8 cellular contexts compared by ENCODE assay signal in the genomic region with DNA sequence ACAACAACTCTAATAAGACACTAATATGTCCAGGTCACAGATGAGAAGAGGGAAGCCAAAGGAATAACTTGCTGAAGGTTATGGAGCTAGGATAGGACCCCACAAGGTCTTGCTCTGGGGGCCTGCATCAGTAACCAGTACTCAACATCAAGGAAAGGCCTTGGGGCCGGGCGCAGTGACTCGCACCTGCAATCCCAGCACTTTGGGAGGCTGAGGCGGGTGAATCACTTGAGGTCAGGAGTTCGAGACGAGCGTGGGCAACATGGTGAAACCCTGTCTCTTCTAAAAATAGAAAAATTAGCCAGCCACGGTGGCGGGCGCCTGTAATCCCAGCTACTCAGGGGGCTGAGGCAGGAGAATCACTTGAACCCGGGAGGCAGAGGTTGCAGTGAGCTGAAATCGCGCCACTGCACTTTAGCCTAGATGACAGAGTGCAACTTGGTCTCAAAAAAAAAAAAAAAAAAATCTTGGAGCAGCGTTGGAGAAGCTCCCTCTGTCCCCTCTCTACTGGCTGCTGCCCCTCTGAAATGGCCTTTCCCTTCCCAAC.
DNase-seq lines count a peak whose midpoint lies in the region; ATAC-seq lines count a peak whose summit lies in the region.

No MANE protein-coding gene starts in this region.

- H3K4me1 Mint-ChIP-seq in activated T-cell treated with anti-CD3 and anti-CD28 coated beads, Interleukin-2, amount 50 U/mL, for 24 hours (ENCODE audit: low read depth) = peaks cover 35% of the 10 kb centered on the region
- H3K4me1 Mint-ChIP-seq in stimulated activated naive B cell treated with anti-CD40 and anti-IgM and Interleukin-4, amounts not matched to agents 10 μg/mL and 1 μg/mL and 100 μg/mL, for 72 hours = peaks cover 21 to 33% of the 10 kb centered on the region in 2 donors

- no peaks in the 10 kb centered on the region for H3K27me3 Mint-ChIP-seq in activated T-cell treated with anti-CD3 and anti-CD28 coated beads, Interleukin-2, amount 50 U/mL, for 24 hours
- no peaks in the 10 kb centered on the region for H3K27me3 Mint-ChIP-seq in stimulated activated naive B cell treated with anti-CD40 and anti-IgM and Interleukin-4, amounts not matched to agents 10 μg/mL and 1 μg/mL and 100 μg/mL, for 72 hours

- peak; percentile 77 for DNase-seq in activated naive CD4-positive, alpha-beta T cell treated with Interleukin-2 at 50 U/mL for 16 hours
- no peak for DNase-seq in activated naive CD4-positive, alpha-beta T cell (lab: John Stamatoyannopoulos, UW)
- peak; percentile 74 for DNase-seq in activated T-cell treated with anti-CD3 and anti-CD28 coated beads, Interleukin-2, amount 50 U/mL, for 24 hours
- no peak for DNase-seq in stimulated activated naive B cell treated with anti-CD40 and anti-IgM and Interleukin-4, amounts not matched to agents 10 μg/mL and 1 μg/mL and 100 μg/mL, for 72 hours
- DNase-seq in NCI-H1694 treated with DMSO at 0.1 percent for 48 hours (lab: John Stamatoyannopoulos, UW) (no peak), 8988T (no peak), NCI-H2196 treated with DMSO at 0.1 percent for 48 hours (lab: John Stamatoyannopoulos, UW; ENCODE audit: unreplicated experiment) (no peak)

- peaks cover 60% of the 10 kb centered on the region for H3K36me3 Mint-ChIP-seq in activated T-cell treated with anti-CD3 and anti-CD28 coated beads, Interleukin-2, amount 50 U/mL, for 24 hours (ENCODE audit: low read depth)
- H3K36me3 Mint-ChIP-seq in stimulated activated naive B cell treated with anti-CD40 and anti-IgM and Interleukin-4, amounts not matched to agents 10 μg/mL and 1 μg/mL and 100 μg/mL, for 72 hours = peaks cover 15 to 22% of the 10 kb centered on the region in 2 donors

- H3K9me3 Mint-ChIP-seq in activated T-cell treated with anti-CD3 and anti-CD28 coated beads, Interleukin-2, amount 50 U/mL, for 24 hours = no peaks in the 10 kb centered on the region
- H3K9me3 Mint-ChIP-seq in stimulated activated naive B cell treated with anti-CD40 and anti-IgM and Interleukin-4, amounts not matched to agents 10 μg/mL and 1 μg/mL and 100 μg/mL, for 72 hours = no peaks in the 10 kb centered on the region

- peak overlapping the region; percentile 97 for H3K4me3 Mint-ChIP-seq in activated T-cell treated with anti-CD3 and anti-CD28 coated beads, Interleukin-2, amount 50 U/mL, for 24 hours
- H3K4me3 Mint-ChIP-seq in stimulated activated naive B cell treated with anti-CD40 and anti-IgM and Interleukin-4, amounts not matched to agents 10 μg/mL and 1 μg/mL and 100 μg/mL, for 72 hours = peak overlapping the region; percentile 89 to 94

- H3K9me3 ChIP-seq in iPS-18c (ENCODE audit: control insufficient read depth, insufficient read depth, low read length) = no peaks in the 10 kb centered on the region

- H3K4me3 ChIP-seq in iPS-18c (ENCODE audit: insufficient read depth, low read depth, low read length) = peak overlapping the region; percentile 98

- no peak for ATAC-seq in stimulated activated naive B cell treated with anti-CD40 and anti-IgM and Interleukin-4, amounts not matched to agents 10 μg/mL and 1 μg/mL and 100 μg/mL, for 72 hours (replicated peaks)

- peak overlapping the region; percentile 100 for H3K27ac Mint-ChIP-seq in activated T-cell treated with anti-CD3 and anti-CD28 coated beads, Interleukin-2, amount 50 U/mL, for 24 hours
- peak overlapping the region; percentile 95 for H3K27ac Mint-ChIP-seq in stimulated activated naive B cell treated with anti-CD40 and anti-IgM and Interleukin-4, amounts not matched to agents 10 μg/mL and 1 μg/mL and 100 μg/mL, for 72 hours

Comparison
In these comparisons a context has a peak if more than half of its experiments do, and no peak if none do; other contexts are left out.
1. DNase-seq: peak in activated naive CD4-positive, alpha-beta T cell treated with Interleukin-2 at 50 U/mL for 16 hours (single experiment) and activated T-cell treated with anti-CD3 and anti-CD28 coated beads, Interleukin-2, amount 50 U/mL, for 24 hours (single experiment); none in activated naive CD4-positive, alpha-beta T cell (0 of 4), stimulated activated naive B cell treated with anti-CD40 and anti-IgM and Interleukin-4, amounts not matched to agents 10 μg/mL and 1 μg/mL and 100 μg/mL, for 72 hours (single experiment), NCI-H1694 treated with DMSO at 0.1 percent for 48 hours (single experiment), 8988T (single experiment) and NCI-H2196 treated with DMSO at 0.1 percent for 48 hours (single experiment).